In genomic region chr1:46532498-46533178, GRCh38 we compare ENCODE assay signal across 1 cellular context.
TF ChIP-seq lines count a peak whose summit lies in the region.

No MANE protein-coding gene starts in this region.

TF ChIP-seq in HepG2, 621 proteins besides CTCF, POLR2A, EP300 and RAD21 (continued from another document):
- TF ChIP-seq, protein P1, sequence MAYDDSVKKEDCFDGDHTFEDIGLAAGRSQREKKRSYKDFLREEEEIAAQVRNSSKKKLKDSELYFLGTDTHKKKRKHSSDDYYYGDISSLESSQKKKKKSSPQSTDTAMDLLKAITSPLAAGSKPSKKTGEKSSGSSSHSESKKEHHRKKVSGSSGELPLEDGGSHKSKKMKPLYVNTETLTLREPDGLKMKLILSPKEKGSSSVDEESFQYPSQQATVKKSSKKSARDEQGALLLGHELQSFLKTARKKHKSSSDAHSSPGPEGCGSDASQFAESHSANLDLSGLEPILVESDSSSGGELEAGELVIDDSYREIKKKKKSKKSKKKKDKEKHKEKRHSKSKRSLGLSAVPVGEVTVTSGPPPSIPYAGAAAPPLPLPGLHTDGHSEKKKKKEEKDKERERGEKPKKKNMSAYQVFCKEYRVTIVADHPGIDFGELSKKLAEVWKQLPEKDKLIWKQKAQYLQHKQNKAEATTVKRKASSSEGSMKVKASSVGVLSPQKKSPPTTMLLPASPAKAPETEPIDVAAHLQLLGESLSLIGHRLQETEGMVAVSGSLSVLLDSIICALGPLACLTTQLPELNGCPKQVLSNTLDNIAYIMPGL (CRISPR knock-in tag; IDR thresholded peaks at IDR 0.05; ENCODE audit: borderline replicate concordance in 1 of 2, low read depth in 1 of 2): peak in 1 of 2 experiments; percentile 25; a peak in 1 of 4 replicates
- TF ChIP-seq ZNF264 (CRISPR knock-in tag; IDR thresholded peaks at IDR 0.05): no peak
- peak; percentile 38; the same call in 1 of the 2 replicates for TF ChIP-seq UBTF (CRISPR knock-in tag; IDR thresholded peaks at IDR 0.05)
- TF ChIP-seq STAG1 (CRISPR knock-in tag; IDR thresholded peaks at IDR 0.05): peak; percentile 49
- peak; percentile 40 for TF ChIP-seq XRCC5 (optimal IDR thresholded peaks at IDR 0.05; ENCODE audit: low read length)
- TF ChIP-seq MXI1 (IDR thresholded peaks at IDR 0.05; ENCODE audit: borderline replicate concordance, low read depth, low read length): no peak
- TF ChIP-seq ZNF777 (CRISPR knock-in tag; IDR thresholded peaks at IDR 0.05): peak; percentile 75; the same call in 1 of the 2 replicates
- no peak for TF ChIP-seq MEIS2 (CRISPR knock-in tag; IDR thresholded peaks at IDR 0.05)
